Comparison of ENCODE assay signal across 26 cellular contexts in genomic region chr16:77414752-77415231, GRCh38. TPM values are rescaled to one million over a fixed set of nuclear protein-coding genes. Genes with fewer than 3 reads are reported as not detected.
DNase-seq lines count a peak whose midpoint lies in the region; ATAC-seq, FAIRE-seq and TF ChIP-seq lines count a peak whose summit lies in the region.
"Had no signal": no experiment of that assay in that cellular context is flagged by ENCODE, and none has a peak within 500 bp of the region (broad histone marks: within the 10 kb centered on the region; RNA-seq: fewer than 3 reads in every experiment).

No MANE protein-coding gene starts in this region.

- POLR2A ChIA-PET in A549 (lab: Yijun Ruan, JAX), result no interaction called here

- TF ChIP-seq RAD21 in A549 (conservative IDR thresholded peaks at IDR 0.05 in 1 of 2, IDR thresholded peaks at IDR 0.05 in 1 of 2), result no peak

- H3K4me1 Mint-ChIP-seq in natural killer cell, result no peaks in the 10 kb centered on the region
- H3K4me1 Mint-ChIP-seq: GM23338 had no signal

- no peak overlapping the region for H3K4me2 ChIP-seq in A549
- H3K4me2 ChIP-seq: GM23338, hepatocyte had no signal

- TF ChIP-seq POLR2A in A549 (IDR thresholded peaks at IDR 0.05; ENCODE audit: low read length) (no peak), H54 (IDR thresholded peaks at IDR 0.05; ENCODE audit: low read depth, low read length) (no peak), stomach (IDR thresholded peaks at IDR 0.05) (no peak)

- FAIRE-seq in A549 (lab: Jason Lieb, UNC) (peak; percentile 46), H54 (lab: Jason Lieb, UNC) (peak; percentile 77)
- FAIRE-seq: endothelial cell of umbilical vein had no signal

- H3K9me3 Mint-ChIP-seq in natural killer cell, result no peaks in the 10 kb centered on the region
- H3K9me3 Mint-ChIP-seq: GM23338, WTC11 had no signal

- H3K4me1 ChIP-seq in A549 (peaks cover 13% of the 10 kb centered on the region; the same call in 2 of the 3 replicates), stomach (no peaks in the 10 kb centered on the region)
- H3K4me1 ChIP-seq: suprapubic skin had no signal

- peaks cover 4 to 29% of the 10 kb centered on the region in 2 donors for H3K27me3 Mint-ChIP-seq in natural killer cell (ENCODE audit: low read depth in 2 of 2)

- H3K4me3 ChIP-seq in A549 (no peak overlapping the region), stomach (no peak overlapping the region)
- H3K4me3 ChIP-seq: cardiac muscle cell, dorsolateral prefrontal cortex, GM23338, hepatocyte, mucosa of descending colon, suprapubic skin had no signal

- ATAC-seq in A549, result peak; percentile 39 to 59; a peak in 3 of 6 replicates
- no peak for ATAC-seq in natural killer cell
- ATAC-seq: GM23338, mucosa of descending colon, WTC11 had no signal

- H3K27ac ChIP-seq in A549 (no peak overlapping the region), epithelial cell of prostate (no peak overlapping the region), stomach (no peak overlapping the region)
- H3K27ac ChIP-seq: cardiac muscle cell, hepatocyte, suprapubic skin had no signal

- no peaks in the 10 kb centered on the region for H3K36me3 ChIP-seq in stomach
- H3K36me3 ChIP-seq: cardiac muscle cell, suprapubic skin had no signal

- no peaks in the 10 kb centered on the region for H3K36me3 Mint-ChIP-seq in natural killer cell
- H3K36me3 Mint-ChIP-seq: WTC11 had no signal

- intact Hi-C loops in stomach (cut with DNase I; ENCODE audit: low total_unique reads), result no loop called here
- intact Hi-C loops in natural killer cell (cut with micrococcal nuclease), result no loop called here

- no peaks in the 10 kb centered on the region for H3K27me3 ChIP-seq in stomach
- H3K27me3 ChIP-seq: cardiac muscle cell, hepatocyte, suprapubic skin had no signal

- H3K4me3 Mint-ChIP-seq in natural killer cell, result no peak overlapping the region
- H3K4me3 Mint-ChIP-seq: GM23338, WTC11 had no signal

- no peak overlapping the region for H3K27ac Mint-ChIP-seq in natural killer cell
- H3K27ac Mint-ChIP-seq: GM23338, WTC11 had no signal

- TF ChIP-seq CTCF in A549 (IDR thresholded peaks at IDR 0.05) (no peak), stomach (IDR thresholded peaks at IDR 0.05) (no peak), natural killer cell (IDR thresholded peaks at IDR 0.05) (no peak)

- TF ChIP-seq EP300 in A549 (IDR thresholded peaks at IDR 0.05) (no peak), stomach (IDR thresholded peaks at IDR 0.05) (no peak)

- peak in 1 of 2 experiments; percentile 61 for DNase-seq in A549 (ENCODE audit: low read depth in 1 of 2, low spot score in 1 of 2)
- DNase-seq in H54 (ENCODE audit: insufficient read length, low spot score), result no peak
- DNase-seq in NCI-H774 (lab: John Stamatoyannopoulos, UW), result peak; percentile 53
- peak; percentile 74 for DNase-seq in epithelial cell of prostate (ENCODE audit: low read depth, low spot score)
- no peak for DNase-seq in Kasumi-1 (lab: John Stamatoyannopoulos, UW)
- DNase-seq in stomach, result no peak
- no peak for DNase-seq in natural killer cell
- no peak for DNase-seq in NAMALWA (ENCODE audit: low spot score)
- DNase-seq: activated effector memory CD4-positive, alpha-beta T cell treated with anti-CD3 and anti-CD28 coated beads, Interleukin-2, amount 50 U/mL, for 16 hours; Calu3; dorsolateral prefrontal cortex; foreskin melanocyte; mucosa of descending colon; NCI-H1694 treated with DMSO at 0.1 percent for 48 hours; NCI-H226; posterior cingulate gyrus; T-helper 9 cell had no signal

- no peaks in the 10 kb centered on the region for H3K9me3 ChIP-seq in A549
- no peaks in the 10 kb centered on the region for H3K9me3 ChIP-seq in stomach
- H3K9me3 ChIP-seq: mucosa of descending colon, suprapubic skin had no signal

- 52% methylated on average over 2 of the region's 2 CpGs for WGBS in A549 (ENCODE audit: missing lambda C conversion rate)
- WGBS in stomach, 5 donors, result 88 to 96% (median 96%) methylated on average over 2 of the region's 2 CpGs

- CTCF ChIA-PET in A549 (lab: Yijun Ruan, JAX), result no interaction called here

TF ChIP-seq in A549, 52 proteins besides CTCF, POLR2A, EP300 and RAD21:
- TF ChIP-seq HDAC2 (IDR thresholded peaks at IDR 0.05) (no peak), FOSL2 (IDR thresholded peaks at IDR 0.05) (no peak), FOSL2 (CRISPR knock-in tag; IDR thresholded peaks at IDR 0.05) (peak; percentile 49; the same call in 1 of the 2 replicates), GATA3 (IDR thresholded peaks at IDR 0.05; ENCODE audit: borderline replicate concordance) (peak; percentile 66), ZNF302 (CRISPR knock-in tag; IDR thresholded peaks at IDR 0.05) (no peak), E2F6 (IDR thresholded peaks at IDR 0.05; ENCODE audit: borderline replicate concordance, low read depth) (no peak), PBX3 (IDR thresholded peaks at IDR 0.05) (no peak), JUNB (IDR thresholded peaks at IDR 0.05) (peak; percentile 44; the same call in 1 of the 2 replicates)

RNA-seq across cellular contexts. Expression of gene ADAMTS18, which starts 20.0 kb away (rescaled TPM):
- polyA plus RNA-seq in A549 (2011; rRNA removed) (0.03 and 0.07 TPM in 2 replicates), A549 (2017; fragmentation: RNase III; extraction: RNeasy Plus Mini Kit Qiagen cat#74134 plus additional on column Dnase treatment) (0.01 to 0.03 TPM in 2 of 3 replicates, not detected in the other), stomach (not detected)
- polyA plus RNA-seq in A549 (2012; cell fraction: cytosol; rRNA removed), result 0.01 TPM in 2 replicates
- 0.01 TPM in 1 of 2 replicates, not detected in the other for polyA plus RNA-seq in A549 (2012; cell fraction: nucleus; rRNA removed)
- not detected in 2 replicates for polyA minus RNA-seq in A549 (2011; rRNA and poly(A)+ RNA removed)
- total RNA-seq in stomach (1 to 10 TPM in 1 of 5 donors, under 1 TPM in 1, not detected in 3; 0.55 to 7.0 TPM), natural killer cell (not detected)
- total RNA-seq: A673, Calu3 had no signal
- polyA plus RNA-seq: BJ, cardiac muscle cell, liver had no signal

Comparison
In these comparisons a context has a peak if more than half of its experiments do, and no peak if none do; other contexts are left out.
1. ATAC-seq: peak in A549 (2 of 2); none in natural killer cell (0 of 3).
2. DNase-seq: peak in NCI-H774 (single experiment) and epithelial cell of prostate (single experiment); none in H54 (single experiment), Kasumi-1 (0 of 2), stomach (single experiment), natural killer cell (single experiment) and NAMALWA (single experiment).